In the genomic region with DNA sequence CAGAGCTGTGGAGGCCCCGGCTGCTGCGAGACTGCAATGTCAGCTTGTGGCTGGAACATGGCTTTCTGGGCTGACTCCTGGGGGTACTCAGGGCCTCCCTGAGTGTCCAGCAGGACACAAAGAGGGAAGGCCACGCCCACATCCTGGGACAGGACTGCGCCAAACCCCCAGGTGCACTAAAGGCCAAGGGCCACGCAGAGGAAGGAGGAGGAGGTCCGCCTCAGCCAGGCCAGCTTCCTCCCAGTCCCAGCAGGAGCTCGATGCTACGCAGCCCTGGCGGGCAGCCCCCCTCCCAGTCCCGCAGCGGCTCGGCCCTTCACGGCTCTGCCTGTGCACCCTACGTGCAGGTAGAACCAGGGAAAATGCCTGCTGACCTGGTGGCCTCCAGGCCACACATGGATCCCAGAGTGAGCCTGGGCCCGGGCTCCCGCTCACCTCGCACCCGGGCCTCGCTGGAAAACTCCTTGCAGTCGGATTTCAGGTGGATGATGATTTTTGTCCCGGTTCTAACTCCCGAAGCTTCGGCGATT, we compare ENCODE assay signal across 17 cellular contexts. TPM values are rescaled to one million over a fixed set of nuclear protein-coding genes. Genes with fewer than 3 reads are reported as not detected.
DNase-seq lines count a peak whose midpoint lies in the region; TF ChIP-seq lines count a peak whose summit lies in the region.
"Had no signal": no experiment of that assay in that cellular context is flagged by ENCODE, and none has a peak within 500 bp of the region (broad histone marks: within the 10 kb centered on the region; RNA-seq: fewer than 3 reads in every experiment).

No MANE protein-coding gene starts in this region.

- H3K27ac ChIP-seq in breast epithelium, result no peak overlapping the region
- H3K27ac ChIP-seq: HL-60 had no signal

- no peaks in the 10 kb centered on the region for H3K36me3 ChIP-seq in breast epithelium

- no peaks in the 10 kb centered on the region for H3K4me1 ChIP-seq in breast epithelium

- no TSS peak for BruUV-seq in MCF 10A (replicated peaks; lab: Mats Ljungman, UMichigan)

- H3K9me3 Mint-ChIP-seq in MCF 10A (ENCODE audit: unreplicated experiment), result no peaks in the 10 kb centered on the region
- no peaks in the 10 kb centered on the region for H3K9me3 Mint-ChIP-seq in endothelial cell (ENCODE audit: unreplicated experiment)
- no peaks in the 10 kb centered on the region for H3K9me3 Mint-ChIP-seq in progenitor cell of endocrine pancreas (ENCODE audit: low read depth)
- H3K9me3 Mint-ChIP-seq: CD4-positive, alpha-beta T cell had no signal

- CTCF ChIA-PET in MCF 10A (lab: Yijun Ruan, JAX), result interaction anchor here (0.5 to 1.2 kb wide), 2 partner anchors 15 to 757 kb away, joined by 3 to 4 read pairs; no protein-coding TSS in a partner anchor

- POLR2A ChIA-PET in MCF 10A (lab: Yijun Ruan, JAX), result no interaction called here

- no peak for TF ChIP-seq POLR2A in breast epithelium (IDR thresholded peaks at IDR 0.05)

- no peaks in the 10 kb centered on the region for H3K27me3 ChIP-seq in breast epithelium

- TF ChIP-seq CTCF in MCF 10A (IDR thresholded peaks at IDR 0.05; ENCODE audit: unreplicated experiment), result no peak
- no peak for TF ChIP-seq CTCF in breast epithelium (IDR thresholded peaks at IDR 0.05)
- TF ChIP-seq CTCF in GM13976 (IDR thresholded peaks at IDR 0.05; ENCODE audit: borderline replicate concordance, control extremely low read depth, extremely low read depth, insufficient read depth, missing control alignments), result no peak
- no peak for TF ChIP-seq CTCF in endothelial cell (IDR thresholded peaks at IDR 0.05; ENCODE audit: unreplicated experiment)
- TF ChIP-seq CTCF in progenitor cell of endocrine pancreas (IDR thresholded peaks at IDR 0.05; ENCODE audit: unreplicated experiment), result no peak

- H3K4me3 Mint-ChIP-seq in MCF 10A (ENCODE audit: unreplicated experiment) (no peak overlapping the region), endothelial cell (ENCODE audit: unreplicated experiment) (no peak overlapping the region), progenitor cell of endocrine pancreas (ENCODE audit: low read depth) (no peak overlapping the region)
- H3K4me3 Mint-ChIP-seq: B cell; CD4-positive, alpha-beta T cell had no signal

- in situ Hi-C loops in GM13976 (cut with MboI; ENCODE audit: low sequenced_read_pairs, unreplicated experiment), result no loop called here

- intact Hi-C loops in MCF 10A (cut with micrococcal nuclease), result no loop called here
- intact Hi-C loops in breast epithelium (cut with DNase I; ENCODE audit: low total_unique reads), result no loop called here

- no peaks in the 10 kb centered on the region for H3K9me3 ChIP-seq in breast epithelium

- H3K36me3 Mint-ChIP-seq in MCF 10A (ENCODE audit: insufficient read depth, unreplicated experiment), result peaks cover 76% of the 10 kb centered on the region
- peaks cover 36% of the 10 kb centered on the region for H3K36me3 Mint-ChIP-seq in endothelial cell (ENCODE audit: low read depth, unreplicated experiment)
- peaks cover 15% of the 10 kb centered on the region for H3K36me3 Mint-ChIP-seq in progenitor cell of endocrine pancreas (ENCODE audit: insufficient read depth)

- H3K27me3 Mint-ChIP-seq in MCF 10A (ENCODE audit: insufficient read depth, unreplicated experiment) (no peaks in the 10 kb centered on the region), endothelial cell (ENCODE audit: unreplicated experiment) (peaks cover 14% of the 10 kb centered on the region), progenitor cell of endocrine pancreas (no peaks in the 10 kb centered on the region)
- H3K27me3 Mint-ChIP-seq: B cell; CD4-positive, alpha-beta T cell had no signal

- DNase-seq in MCF 10A (ENCODE audit: unreplicated experiment), result no peak
- no peak for DNase-seq in breast epithelium (ENCODE audit: low spot score in 2 of 2)
- peak; percentile 27 for DNase-seq in GM13976 (ENCODE audit: low spot score)
- no peak for DNase-seq in endothelial cell (ENCODE audit: low spot score)
- DNase-seq in progenitor cell of endocrine pancreas (ENCODE audit: low spot score, unreplicated experiment), result no peak
- DNase-seq in 8988T, result no peak
- DNase-seq in SHP77 treated with DMSO at 0.1 percent for 48 hours (lab: John Stamatoyannopoulos, UW), result no peak
- DNase-seq: C1 segment of cervical spinal cord; Calu3; CD4-positive, alpha-beta T cell; DMS153; DMS79 treated with DMSO at 0.1 percent for 48 hours; EL; GOT3; HCEC 1CT had no signal

- H3K4me1 Mint-ChIP-seq in MCF 10A (ENCODE audit: insufficient read depth, unreplicated experiment) (no peaks in the 10 kb centered on the region), endothelial cell (ENCODE audit: unreplicated experiment) (peaks cover 42% of the 10 kb centered on the region), progenitor cell of endocrine pancreas (ENCODE audit: low read depth) (no peaks in the 10 kb centered on the region)
- H3K4me1 Mint-ChIP-seq: B cell had no signal

- H3K27ac Mint-ChIP-seq in MCF 10A (ENCODE audit: low read depth, unreplicated experiment) (peak overlapping the region; percentile 27), endothelial cell (ENCODE audit: unreplicated experiment) (peak overlapping the region; percentile 81), progenitor cell of endocrine pancreas (peak overlapping the region; percentile 62)
- H3K27ac Mint-ChIP-seq: B cell; CD4-positive, alpha-beta T cell had no signal

- no peak overlapping the region for H3K4me3 ChIP-seq in breast epithelium

RNA-seq across cellular contexts. Expression of gene DNASE1, which starts 21.2 kb away (rescaled TPM):
- total RNA-seq in MCF 10A (2022) (11.4 and 18.4 TPM in 2 replicates), breast epithelium (10 to 100 TPM; 15.8 to 30.0 (median 23.6) TPM), endothelial cell (ENCODE audit: unreplicated experiment) (33.9 TPM), progenitor cell of endocrine pancreas (43.6 and 49.3 TPM in 2 replicates)

RNA-seq across cellular contexts. Expression of gene TRAP1, which starts 41.7 kb away (rescaled TPM):
- total RNA-seq in MCF 10A (2022) (145 and 274 TPM in 2 replicates), breast epithelium (10 to 100 TPM; 44.8 to 69.5 (median 51.4) TPM), endothelial cell (ENCODE audit: unreplicated experiment) (104 TPM), progenitor cell of endocrine pancreas (212 and 216 TPM in 2 replicates)

Comparison
In these comparisons a context has a peak if more than half of its experiments do, and no peak if none do; other contexts are left out.
1. H3K27ac Mint-ChIP-seq: peak in every context shown above with its lines; median percentile 81 in endothelial cell; 62 in progenitor cell of endocrine pancreas; 27 in MCF 10A.